15 cellular contexts compared by ENCODE assay signal in genomic region chr11:47378836-47379170, GRCh38. TPM values are rescaled to one million over a fixed set of nuclear protein-coding genes. Genes with fewer than 3 reads are reported as not detected.
DNase-seq lines count a peak whose midpoint lies in the region; ATAC-seq and TF ChIP-seq lines count a peak whose summit lies in the region.
"Had no signal": no experiment of that assay in that cellular context is flagged by ENCODE, and none has a peak within 500 bp of the region (broad histone marks: within the 10 kb centered on the region; RNA-seq: fewer than 3 reads in every experiment).

No MANE protein-coding gene starts in this region.

- peak overlapping the region in 6 of 10 donors; percentile 43 to 98 (median 71) for H3K27ac ChIP-seq in heart right ventricle
- no peak overlapping the region for H3K27ac ChIP-seq in right cardiac atrium (ENCODE audit: low read length)
- H3K27ac ChIP-seq in esophagus muscularis mucosa (replicated peaks in 1 of 4) = peak overlapping the region in 3 of 4 donors; percentile 28 to 66 (median 63)
- no peak overlapping the region for H3K27ac ChIP-seq in vagina
- H3K27ac ChIP-seq: SJSA1 had no signal

- no peak for DNase-seq in heart right ventricle
- DNase-seq in right cardiac atrium = no peak
- no peak for DNase-seq in esophagus muscularis mucosa (ENCODE audit: extremely low spot score)
- DNase-seq in vagina (ENCODE audit: extremely low spot score in 2 of 2) = no peak
- DNase-seq in DMS 273 (lab: John Stamatoyannopoulos, UW; ENCODE audit: unreplicated experiment) = no peak
- no peak for DNase-seq in HT-29 (ENCODE audit: low spot score)
- DNase-seq: activated CD4-positive, alpha-beta T cell treated with anti-CD3 and anti-CD28 coated beads for 1 hour; NCI-H524 treated with DMSO at 0.1 percent for 48 hours; thyroid gland had no signal

- ATAC-seq in heart right ventricle = no peak
- no peak for ATAC-seq in right cardiac atrium
- ATAC-seq in HG03159 (IDR thresholded peaks at IDR 0.05; ENCODE audit: unreplicated experiment) = peak; percentile 14
- ATAC-seq in GM18511 (IDR thresholded peaks at IDR 0.05; ENCODE audit: unreplicated experiment) = no peak

- no peak for TF ChIP-seq EP300 in esophagus muscularis mucosa (IDR thresholded peaks at IDR 0.05)

- intact Hi-C loops in heart right ventricle (cut with DNase I) (loop anchor here in 5 of 10 donors (5.0 to 10.0 kb wide), 4 partner anchors 68 to 476 kb away; partner anchors contain the start of gene RAPSN (in 1 of the 5)), right cardiac atrium (cut with DNase I) (loop anchor here in 3 of 4 donors (10.0 kb wide), 3 partner anchors 66 to 476 kb away; partner anchors contain the start of gene RAPSN (in 1 of the 3)), esophagus muscularis mucosa (cut with DNase I) (no loop called here), vagina (cut with DNase I) (loop anchor here (5.0 to 10.0 kb wide), 2 partner anchors 73 to 236 kb away; no protein-coding TSS in a partner anchor)

- TF ChIP-seq POLR2A in esophagus muscularis mucosa (IDR thresholded peaks at IDR 0.05; ENCODE audit: low read depth) (no peak), vagina (IDR thresholded peaks at IDR 0.05) (no peak)

- H3K27me3 ChIP-seq in heart right ventricle = no peaks in the 10 kb centered on the region
- no peaks in the 10 kb centered on the region for H3K27me3 ChIP-seq in right cardiac atrium (ENCODE audit: control insufficient read depth, insufficient read depth)
- H3K27me3 ChIP-seq in esophagus muscularis mucosa = no peaks in the 10 kb centered on the region
- no peaks in the 10 kb centered on the region for H3K27me3 ChIP-seq in vagina
- H3K27me3 ChIP-seq: SJSA1, thyroid gland had no signal

- no peak for TF ChIP-seq CTCF in heart right ventricle (IDR thresholded peaks at IDR 0.05)
- no peak for TF ChIP-seq CTCF in esophagus muscularis mucosa (IDR thresholded peaks at IDR 0.05)
- TF ChIP-seq CTCF in vagina (IDR thresholded peaks at IDR 0.05) = no peak

- H3K4me3 ChIP-seq in heart right ventricle (peak overlapping the region in 2 of 10 donors; percentile 4 to 66), right cardiac atrium (ENCODE audit: low read length) (no peak overlapping the region), esophagus muscularis mucosa (no peak overlapping the region), vagina (no peak overlapping the region)
- H3K4me3 ChIP-seq: SJSA1, thyroid gland had no signal

- peaks cover 0 to 18% (median 0%) of the 10 kb centered on the region in 9 donors for H3K36me3 ChIP-seq in heart right ventricle
- no peaks in the 10 kb centered on the region for H3K36me3 ChIP-seq in esophagus muscularis mucosa
- H3K36me3 ChIP-seq in vagina = no peaks in the 10 kb centered on the region
- H3K36me3 ChIP-seq: left ventricle myocardium inferior, SJSA1, thyroid gland had no signal

- peaks cover 0 to 31% (median 0%) of the 10 kb centered on the region in 9 donors for H3K4me1 ChIP-seq in heart right ventricle
- no peaks in the 10 kb centered on the region for H3K4me1 ChIP-seq in right cardiac atrium (ENCODE audit: control insufficient read depth, insufficient read depth, low read length)
- peaks cover 0 to 5% (median 2%) of the 10 kb centered on the region in 4 donors for H3K4me1 ChIP-seq in esophagus muscularis mucosa
- no peaks in the 10 kb centered on the region for H3K4me1 ChIP-seq in vagina
- H3K4me1 ChIP-seq: left ventricle myocardium inferior had no signal

- no peaks in the 10 kb centered on the region for H3K9me3 ChIP-seq in heart right ventricle
- H3K9me3 ChIP-seq in right cardiac atrium (ENCODE audit: control insufficient read depth, low read length) = no peaks in the 10 kb centered on the region
- no peaks in the 10 kb centered on the region for H3K9me3 ChIP-seq in esophagus muscularis mucosa
- H3K9me3 ChIP-seq in vagina = no peaks in the 10 kb centered on the region
- H3K9me3 ChIP-seq: left ventricle myocardium inferior, SJSA1, thyroid gland had no signal

RNA-seq across cellular contexts. Expression of gene SPI1, which starts 0.5 kb away (rescaled TPM):
- total RNA-seq in heart right ventricle = 10 to 100 TPM in 3 of 10 donors, 1 to 10 TPM in 7; 3.4 to 38.9 (median 6.7) TPM
- 10 to 100 TPM in 1 of 2 donors, 1 to 10 TPM in 1; 6.7 to 10.2 TPM for polyA plus RNA-seq in heart right ventricle
- 10 to 100 TPM; 11.6 to 24.1 (median 18.6) TPM for total RNA-seq in right cardiac atrium
- polyA plus RNA-seq in right cardiac atrium = 5.9 TPM
- 10 to 100 TPM; 17.6 to 34.6 (median 20.5) TPM for total RNA-seq in esophagus muscularis mucosa
- 15.5 TPM for total RNA-seq in vagina
- total RNA-seq in HT-29 (2014; rRNA removed; shearing (Covaris generic)) = not detected in 2 replicates
- total RNA-seq: A673, chondrocyte, SJSA1 had no signal

RNA-seq across cellular contexts. Expression of gene MYBPC3, which starts 26.3 kb away (rescaled TPM):
- total RNA-seq in heart right ventricle (1,000 to 10,000 TPM; 1,404 to 3,138 (median 2,490) TPM), right cardiac atrium (1,000 to 10,000 TPM in 3 of 4 donors, 100 to 1,000 TPM in 1; 953 to 1,924 (median 1,412) TPM), esophagus muscularis mucosa (under 1 TPM in 2 of 4 donors, not detected in 2; 0.06 to 0.17 TPM), vagina (not detected)
- polyA plus RNA-seq in heart right ventricle (1,000 to 10,000 TPM in 1 of 2 donors, 100 to 1,000 TPM in 1; 484 to 2,250 TPM), right cardiac atrium (1,009 TPM)
- total RNA-seq in HT-29 (2014; rRNA removed; shearing (Covaris generic)) = 0.05 TPM in 1 of 2 replicates, not detected in the other
- total RNA-seq: A673, chondrocyte, SJSA1, thyroid gland had no signal

RNA-seq across cellular contexts. Expression of gene SLC39A13, which starts 29.6 kb away (rescaled TPM):
- total RNA-seq in heart right ventricle = 10 to 100 TPM; 31.1 to 54.5 (median 40.8) TPM
- 10 to 100 TPM; 62.3 to 86.4 TPM for polyA plus RNA-seq in heart right ventricle
- total RNA-seq in right cardiac atrium = 10 to 100 TPM; 41.7 to 46.6 (median 44.9) TPM
- polyA plus RNA-seq in right cardiac atrium = 61.6 TPM
- 100 to 1,000 TPM in 2 of 4 donors, 10 to 100 TPM in 2; 91.9 to 251 (median 129) TPM for total RNA-seq in esophagus muscularis mucosa
- 53.5 TPM for total RNA-seq in vagina
- total RNA-seq in HT-29 (2014; rRNA removed; shearing (Covaris generic)) = 56.0 and 67.0 TPM in 2 replicates

RNA-seq across cellular contexts. Expression of gene PSMC3, which starts 47.4 kb away (rescaled TPM):
- total RNA-seq in heart right ventricle = 100 to 1,000 TPM; 129 to 171 (median 140) TPM
- 100 to 1,000 TPM; 184 to 272 TPM for polyA plus RNA-seq in heart right ventricle
- 100 to 1,000 TPM; 122 to 162 (median 155) TPM for total RNA-seq in right cardiac atrium
- 170 TPM for polyA plus RNA-seq in right cardiac atrium
- total RNA-seq in esophagus muscularis mucosa = 100 to 1,000 TPM; 163 to 197 (median 182) TPM
- 89.6 TPM for total RNA-seq in vagina
- 206 and 222 TPM in 2 replicates for total RNA-seq in HT-29 (2014; rRNA removed; shearing (Covaris generic))

Comparison
In these comparisons a context has a peak if more than half of its experiments do, and no peak if none do; other contexts are left out.
1. H3K27ac ChIP-seq: peak in heart right ventricle (6 of 10) and esophagus muscularis mucosa (3 of 4); none in right cardiac atrium (single experiment) and vagina (single experiment).
2. RNA of gene MYBPC3, which starts 26.3 kb away (total RNA-seq): 1,404 to 3,138 TPM in heart right ventricle and 953 to 1,924 TPM in right cardiac atrium; 0.06 to 0.17 TPM in esophagus muscularis mucosa, not detected in vagina (single experiment) and 0.05 TPM in HT-29; every median in the first group is over 100 times any median in the second.